ENCODE assay signal across 8 cellular contexts in genomic region chr19:54209058-54209747, GRCh38. TPM values are rescaled to one million over a fixed set of nuclear protein-coding genes. Genes with fewer than 3 reads are reported as not detected.
DNase-seq lines count a peak whose midpoint lies in the region; ATAC-seq and TF ChIP-seq lines count a peak whose summit lies in the region.

No MANE protein-coding gene starts in this region.

- no peak overlapping the region for H3K4me3 ChIP-seq in GM12865 (ENCODE audit: low read depth, low read length)
- no peak overlapping the region for H3K4me3 ChIP-seq in SJCRH30

- peaks cover 14% of the 10 kb centered on the region for H3K36me3 Mint-ChIP-seq in glutamatergic neuron (ENCODE audit: unreplicated experiment)

- TF ChIP-seq CTCF in GM12865 (IDR thresholded peaks at IDR 0.05; ENCODE audit: insufficient read depth, low read depth, low read length, missing control alignments) (no peak), glutamatergic neuron (IDR thresholded peaks at IDR 0.05; ENCODE audit: partially characterized antibody, unreplicated experiment) (no peak)

- DNase-seq in GM12865 (ENCODE audit: low read depth): peak; percentile 59
- DNase-seq in SJCRH30: peak; percentile 53 to 61
- no peak for DNase-seq in glutamatergic neuron
- DNase-seq in sciatic nerve (ENCODE audit: low spot score): no peak
- DNase-seq in hepatic stellate cell (ENCODE audit: low spot score): no peak
- no peak for DNase-seq in NOMO-1 treated with DMSO at 0.1 percent for 48 hours (lab: John Stamatoyannopoulos, UW; ENCODE audit: unreplicated experiment)

- H3K27ac ChIP-seq in SJCRH30: peak overlapping the region; percentile 54

- no peak overlapping the region for H3K4me3 Mint-ChIP-seq in glutamatergic neuron (ENCODE audit: unreplicated experiment)

- H3K4me1 Mint-ChIP-seq in glutamatergic neuron (ENCODE audit: low read depth, unreplicated experiment): peaks cover 22% of the 10 kb centered on the region

- H3K27me3 ChIP-seq in SJCRH30: no peaks in the 10 kb centered on the region

- intact Hi-C loops in sciatic nerve (cut with DNase I): no loop called here

- peaks cover 6% of the 10 kb centered on the region for H3K27me3 Mint-ChIP-seq in glutamatergic neuron (ENCODE audit: unreplicated experiment)

- H3K9me3 ChIP-seq in SJCRH30 (replicated peaks): no peaks in the 10 kb centered on the region

- H3K27ac Mint-ChIP-seq in glutamatergic neuron (ENCODE audit: unreplicated experiment): peak overlapping the region; percentile 55

- H3K9me3 Mint-ChIP-seq in glutamatergic neuron (ENCODE audit: unreplicated experiment): peaks cover 11% of the 10 kb centered on the region

- H3K4me1 ChIP-seq in SJCRH30: peaks cover 62% of the 10 kb centered on the region

- peaks cover 41% of the 10 kb centered on the region for H3K36me3 ChIP-seq in SJCRH30

- ATAC-seq in sciatic nerve: peak; percentile 5
- no peak for ATAC-seq in GM18511 (IDR thresholded peaks at IDR 0.05; ENCODE audit: unreplicated experiment)
- ATAC-seq in GM18870 (IDR thresholded peaks at IDR 0.05; ENCODE audit: unreplicated experiment): no peak

RNA-seq across cellular contexts. Expression of gene RPS9, which starts 8.5 kb away (rescaled TPM):
- total RNA-seq in SJCRH30 (2014; rRNA removed; shearing (Covaris generic)): 2,113 and 3,052 TPM in 2 replicates
- total RNA-seq in glutamatergic neuron (ENCODE audit: unreplicated experiment): 557 TPM
- total RNA-seq in sciatic nerve: 1,121 TPM

RNA-seq across cellular contexts. Expression of gene LILRB3, which starts 13.6 kb away (rescaled TPM):
- 0.25 and 0.71 TPM in 2 replicates for total RNA-seq in SJCRH30 (2014; rRNA removed; shearing (Covaris generic))
- total RNA-seq in glutamatergic neuron (ENCODE audit: unreplicated experiment) (not detected), sciatic nerve (23.9 TPM)

RNA-seq across cellular contexts. Expression of gene TSEN34, which starts 18.1 kb away (rescaled TPM):
- total RNA-seq in SJCRH30 (2014; rRNA removed; shearing (Covaris generic)): 70.7 and 81.6 TPM in 2 replicates
- total RNA-seq in glutamatergic neuron (ENCODE audit: unreplicated experiment) (44.8 TPM), sciatic nerve (24.3 TPM)

RNA-seq across cellular contexts. Expression of gene MBOAT7, which starts 19.8 kb away (rescaled TPM):
- 32.1 and 34.6 TPM in 2 replicates for total RNA-seq in SJCRH30 (2014; rRNA removed; shearing (Covaris generic))
- total RNA-seq in glutamatergic neuron (ENCODE audit: unreplicated experiment) (62.0 TPM), sciatic nerve (56.0 TPM)

RNA-seq across cellular contexts. Expression of gene LILRA6, which starts 33.4 kb away (rescaled TPM):
- not detected in 2 replicates for total RNA-seq in SJCRH30 (2014; rRNA removed; shearing (Covaris generic))
- total RNA-seq in glutamatergic neuron (ENCODE audit: unreplicated experiment) (not detected), sciatic nerve (11.4 TPM)

Comparison
In these comparisons a context has a peak if more than half of its experiments do, and no peak if none do; other contexts are left out.
1. DNase-seq: peak in GM12865 (single experiment) and SJCRH30 (2 of 2); none in glutamatergic neuron (single experiment), sciatic nerve (single experiment), hepatic stellate cell (single experiment) and NOMO-1 treated with DMSO at 0.1 percent for 48 hours (single experiment).
2. RNA of gene LILRB3, which starts 13.6 kb away (total RNA-seq): 23.9 TPM in sciatic nerve (single experiment); 0.25 to 0.71 TPM in SJCRH30 and not detected in glutamatergic neuron (single experiment); every median in the first group is over 10 times any median in the second.